ENCODE assay signal across 1 cellular context in genomic region chr4:56978750-56979303, GRCh38.
TF ChIP-seq lines count a peak whose summit lies in the region.

Gene POLR2B (plus strand): TSS chr4:56978896. CDS start chr4:56978986, 90 bp downstream.

TF ChIP-seq in K562, 482 proteins besides CTCF, POLR2A, EP300 and RAD21 (continued from another document and continues in another):
- TF ChIP-seq ZC3H11A (IDR thresholded peaks at IDR 0.05; ENCODE audit: low read depth, low read length) (no peak), SMAD1 (IDR thresholded peaks at IDR 0.05; ENCODE audit: low read depth, low read length, partially characterized antibody) (peak; percentile 88), GABPB1 (CRISPR knock-in tag; IDR thresholded peaks at IDR 0.05) (no peak), MTA3 (IDR thresholded peaks at IDR 0.05; ENCODE audit: borderline replicate concordance) (peak; percentile 54; the same call in 1 of the 2 replicates), ZBTB12 (CRISPR knock-in tag; IDR thresholded peaks at IDR 0.05) (peak; percentile 77), RBFOX2 (IDR thresholded peaks at IDR 0.05; ENCODE audit: low read depth, low read length) (peak; percentile 92), ZBTB11 (CRISPR knock-in tag; IDR thresholded peaks at IDR 0.05) (peak in 1 of 3 experiments; percentile 53; a peak in 2 of 6 replicates), SIN3A (IDR thresholded peaks at IDR 0.05; ENCODE audit: borderline replicate concordance in 2 of 2, control insufficient read depth in 1 of 2, low read depth in 2 of 2, low read length in 2 of 2) (peak in 1 of 2 experiments; percentile 59; a peak in 2 of 4 replicates), JUND (IDR thresholded peaks at IDR 0.05; ENCODE audit: borderline replicate concordance, low read depth, low read length) (no peak), JUND (tag; IDR thresholded peaks at IDR 0.05; ENCODE audit: borderline replicate concordance, low read depth, low read length) (peak; percentile 20; the same call in 1 of the 3 replicates), ZBTB2 (IDR thresholded peaks at IDR 0.05) (0 out of 2 replicates have a peak, but pooled peaks have one; percentile 29), FOXP1 (CRISPR knock-in tag; IDR thresholded peaks at IDR 0.05) (peak; percentile 77), EGR1 (conservative IDR thresholded peaks at IDR 0.05) (peak; percentile 42), EHMT2 (IDR thresholded peaks at IDR 0.05) (no peak), MEIS2 (IDR thresholded peaks at IDR 0.05; ENCODE audit: partially characterized antibody) (peak; percentile 66), ZFP1 (CRISPR knock-in tag; IDR thresholded peaks at IDR 0.05) (no peak), MTA2 (IDR thresholded peaks at IDR 0.05; ENCODE audit: low read depth) (no peak), HCFC1 (IDR thresholded peaks at IDR 0.05; ENCODE audit: low read depth, low read length) (peak; percentile 53; the same call in 1 of the 2 replicates), STAT5B (CRISPR knock-in tag; IDR thresholded peaks at IDR 0.05) (no peak), SAP30 (IDR thresholded peaks at IDR 0.05; ENCODE audit: borderline replicate concordance, insufficient read depth, low read depth, low read length, poor library complexity, severe bottlenecking) (peak; percentile 34), TAF1 (IDR thresholded peaks at IDR 0.05; ENCODE audit: control insufficient read depth, extremely low read depth, insufficient read depth, low read length, severe bottlenecking) (peak; percentile 91), ATF1 (CRISPR knock-in tag; IDR thresholded peaks at IDR 0.05) (0 out of 2 replicates have a peak, but pooled peaks have one; percentile 38), ATF1 (tag; IDR thresholded peaks at IDR 0.05) (peak; percentile 86), ZNF384 (IDR thresholded peaks at IDR 0.05; ENCODE audit: low read depth, low read length) (no peak), TBP (optimal IDR thresholded peaks at IDR 0.05; ENCODE audit: low read depth, low read length) (peak; percentile 86), ZNF609 (CRISPR knock-in tag; IDR thresholded peaks at IDR 0.05; ENCODE audit: borderline replicate concordance) (peak; percentile 55; the same call in 1 of the 2 replicates), ELK1 (CRISPR knock-in tag; IDR thresholded peaks at IDR 0.05) (no peak), ZBTB43 (CRISPR knock-in tag; IDR thresholded peaks at IDR 0.05) (0 out of 2 replicates have a peak, but pooled peaks have one; percentile 53), JUN (IDR thresholded peaks at IDR 0.05; ENCODE audit: borderline replicate concordance, low read depth, low read length) (peak; percentile 45; the same call in 1 of the 2 replicates), JUN (CRISPR knock-in tag; IDR thresholded peaks at IDR 0.05; ENCODE audit: borderline replicate concordance) (no peak), YY1 (IDR thresholded peaks at IDR 0.05; ENCODE audit: borderline replicate concordance in 1 of 3, control insufficient read depth in 1 of 3, extremely low read depth in 1 of 3, insufficient read depth in 3 of 3, insufficient read length in 1 of 3, insufficient replicate concordance in 2 of 3, low read depth in 1 of 3, low read length in 2 of 3) (peak in 1 of 3 experiments; percentile 35), ATF3 (IDR thresholded peaks at IDR 0.05) (no peak), ATF3 (CRISPR knock-in tag; conservative IDR thresholded peaks at IDR 0.05) (no peak), ZBTB1 (CRISPR knock-in tag; IDR thresholded peaks at IDR 0.05; ENCODE audit: borderline replicate concordance, low read depth) (peak; percentile 52; the same call in 1 of the 2 replicates), L3MBTL2 (IDR thresholded peaks at IDR 0.05) (peak; percentile 82), KLF16 (IDR thresholded peaks at IDR 0.05) (no peak), POLR2AphosphoS5 (IDR thresholded peaks at IDR 0.05; ENCODE audit: control insufficient read depth, insufficient read depth, low read depth, low read length) (peak; percentile 91), RAD51 (IDR thresholded peaks at IDR 0.05; ENCODE audit: borderline replicate concordance, low read depth) (no peak), CREB3L1 (IDR thresholded peaks at IDR 0.05; ENCODE audit: borderline replicate concordance, low read depth) (peak; percentile 35; the same call in 1 of the 2 replicates), MAFF (IDR thresholded peaks at IDR 0.05; ENCODE audit: low read length) (no peak), ZNF444 (CRISPR knock-in tag; IDR thresholded peaks at IDR 0.05) (no peak), ZNF282 (CRISPR knock-in tag; IDR thresholded peaks at IDR 0.05) (no peak), CHCHD3 (CRISPR knock-in tag; IDR thresholded peaks at IDR 0.05) (no peak), WHSC1 (IDR thresholded peaks at IDR 0.05; ENCODE audit: low read length) (no peak), GTF2A2 (tag; IDR thresholded peaks at IDR 0.05) (no peak), USF1 (CRISPR knock-in tag; IDR thresholded peaks at IDR 0.05) (peak; percentile 45), ZNF436 (CRISPR knock-in tag; IDR thresholded peaks at IDR 0.05) (no peak)
